In the genomic region with DNA sequence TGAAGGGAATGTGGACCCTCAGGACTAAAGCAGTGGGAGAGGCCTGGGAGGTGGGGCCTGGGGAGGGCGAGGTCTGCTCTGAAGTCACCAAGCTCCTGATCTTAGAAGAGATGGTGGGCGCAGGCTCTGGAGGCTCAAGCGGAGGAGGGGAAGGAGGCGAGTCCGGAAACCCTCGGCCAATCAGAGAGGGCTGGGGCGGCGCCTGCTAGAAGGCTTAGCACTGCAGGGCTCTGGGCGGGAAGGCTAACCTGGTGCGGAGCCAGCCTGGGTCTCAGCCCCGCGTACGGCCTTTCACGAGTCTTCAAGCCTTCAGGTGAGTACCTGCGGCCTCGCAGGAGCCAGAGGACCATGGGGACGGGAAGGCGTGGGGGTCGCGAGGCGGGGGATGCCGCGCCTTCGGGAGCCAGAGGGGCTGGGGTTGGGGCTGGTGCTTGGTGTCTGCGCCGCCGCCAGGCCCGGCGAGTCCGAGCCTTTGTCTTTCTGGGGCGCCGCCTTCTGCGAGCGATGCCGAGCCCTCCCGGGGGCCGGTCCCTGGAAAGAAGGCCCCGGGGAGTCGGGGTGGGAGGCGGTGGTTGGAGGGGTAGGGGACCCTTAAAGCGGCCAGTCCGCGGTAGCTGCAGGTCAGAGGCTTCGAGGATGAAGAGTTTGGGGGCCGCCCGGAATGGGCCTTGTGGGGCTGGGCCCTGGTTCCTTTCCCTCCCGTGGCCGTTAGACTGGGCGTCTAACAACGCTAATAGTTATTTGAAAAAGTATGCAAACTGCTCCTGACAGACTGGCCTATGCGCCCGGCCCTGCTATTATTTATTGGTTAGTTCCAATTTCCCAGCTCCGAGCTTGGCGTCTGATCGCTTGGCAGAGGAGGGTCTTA, we compare ENCODE assay signal across 9 cellular contexts. TPM values are rescaled to one million over a fixed set of nuclear protein-coding genes. Genes with fewer than 3 reads are reported as not detected.
DNase-seq lines count a peak whose midpoint lies in the region; ATAC-seq and TF ChIP-seq lines count a peak whose summit lies in the region.
"Not testable (repeated sequence)": the region's sequence is repeated elsewhere in the genome, so short reads cannot be mapped to it uniquely, and the experiment has no call there.
"Had no signal": no experiment of that assay in that cellular context is flagged by ENCODE, and none has a peak within 500 bp of the region (broad histone marks: within the 10 kb centered on the region; RNA-seq: fewer than 3 reads in every experiment).

Gene TMSB15B, plus strand, starts transcription at position 217 of the 868 bp plus-strand sequence.

- H3K27me3 ChIP-seq in SK-N-SH (ENCODE audit: insufficient read depth); right lobe of liver: not testable (repeated sequence)

- not testable (repeated sequence) for TF ChIP-seq POLR2A in right lobe of liver (IDR thresholded peaks at IDR 0.05)

- not testable (repeated sequence) for H3K36me3 Mint-ChIP-seq in effector memory CD8-positive, alpha-beta T cell (ENCODE audit: insufficient read depth)

- not testable (repeated sequence) for H3K9ac ChIP-seq in SK-N-SH

- no CpG with 5 or more reads among the region's 55 CpGs for WGBS in SK-N-SH (ENCODE audit: low lambda C conversion rate)
- no CpG with 5 or more reads among the region's 55 CpGs for WGBS in right lobe of liver (ENCODE audit: insufficient coverage, low coverage, low lambda C conversion rate, missing lambda C conversion rate)

- H3K4me3 ChIP-seq in SK-N-SH (ENCODE audit: low read depth in 2 of 2, low read length in 1 of 2); right lobe of liver: not testable (repeated sequence)

- not testable (repeated sequence) for H4K20me1 ChIP-seq in SK-N-SH (ENCODE audit: insufficient read depth)

- H3K79me2 ChIP-seq in SK-N-SH (ENCODE audit: insufficient read depth): not testable (repeated sequence)

- CTCF ChIA-PET in SK-N-SH (lab: Yijun Ruan, JAX): not testable (repeated sequence)

- not testable (repeated sequence) for TF ChIP-seq CTCF in SK-N-SH (IDR thresholded peaks at IDR 0.05); right lobe of liver (IDR thresholded peaks at IDR 0.05)

- H3F3A ChIP-seq in SK-N-SH (replicated peaks; ENCODE audit: insufficient read depth): not testable (repeated sequence)

- not testable (repeated sequence) for DNase-seq in SK-N-SH; effector memory CD8-positive, alpha-beta T cell; right lobe of liver; stimulated activated naive CD8-positive, alpha-beta T cell treated with anti-CD3 and anti-CD28 coated beads, Interleukin-15, amount 100 ng/mL, for 72 hours

- not testable (repeated sequence) for H3K4me3 Mint-ChIP-seq in effector memory CD8-positive, alpha-beta T cell; stimulated activated naive CD8-positive, alpha-beta T cell treated with anti-CD3 and anti-CD28 coated beads, Interleukin-15, amount 100 ng/mL, for 72 hours

- not testable (repeated sequence) for H3K27me3 Mint-ChIP-seq in effector memory CD8-positive, alpha-beta T cell; stimulated activated naive CD8-positive, alpha-beta T cell treated with anti-CD3 and anti-CD28 coated beads, Interleukin-15, amount 100 ng/mL, for 72 hours

- not testable (repeated sequence) for H3K9me3 ChIP-seq in SK-N-SH, right lobe of liver

- not testable (repeated sequence) for H3K27ac ChIP-seq in SK-N-SH (ENCODE audit: low read depth in 2 of 2, low read length in 1 of 2); right lobe of liver

- intact Hi-C loops in right lobe of liver (cut with DNase I): not testable (repeated sequence)

- not testable (repeated sequence) for H3K27ac Mint-ChIP-seq in effector memory CD8-positive, alpha-beta T cell; stimulated activated naive CD8-positive, alpha-beta T cell treated with anti-CD3 and anti-CD28 coated beads, Interleukin-15, amount 100 ng/mL, for 72 hours

- TF ChIP-seq RAD21 in SK-N-SH (IDR thresholded peaks at IDR 0.05; ENCODE audit: low read length): not testable (repeated sequence)

- H3K4me2 ChIP-seq in SK-N-SH: not testable (repeated sequence)

- TF ChIP-seq EP300 in SK-N-SH (IDR thresholded peaks at IDR 0.05; ENCODE audit: borderline replicate concordance in 1 of 2, low read depth in 1 of 2, low read length in 1 of 2): not testable (repeated sequence)

- H3K36me3 ChIP-seq in SK-N-SH (replicated peaks in 1 of 2; ENCODE audit: control insufficient read depth in 1 of 2, insufficient read depth in 2 of 2, low read length in 1 of 2); right lobe of liver: not testable (repeated sequence)

- not testable (repeated sequence) for H2AFZ ChIP-seq in SK-N-SH (ENCODE audit: low read depth)

- not testable (repeated sequence) for H3K4me1 Mint-ChIP-seq in effector memory CD8-positive, alpha-beta T cell (ENCODE audit: low read depth in 2 of 2); stimulated activated naive CD8-positive, alpha-beta T cell treated with anti-CD3 and anti-CD28 coated beads, Interleukin-15, amount 100 ng/mL, for 72 hours

- not testable (repeated sequence) for H3K4me1 ChIP-seq in SK-N-SH (ENCODE audit: control insufficient read depth in 1 of 2, insufficient read depth in 2 of 2, low read depth in 1 of 2, low read length in 1 of 2); right lobe of liver

- H3K9me2 ChIP-seq in SK-N-SH: not testable (repeated sequence)

- POLR2A ChIA-PET in SK-N-SH (lab: Yijun Ruan, JAX): not testable (repeated sequence)

- ATAC-seq in GM18519 (IDR thresholded peaks at IDR 0.05; ENCODE audit: low FRiP score, unreplicated experiment) (peak; percentile 98), GM21390 (IDR thresholded peaks at IDR 0.05; ENCODE audit: unreplicated experiment) (peak; percentile 99), HG02798 (IDR thresholded peaks at IDR 0.05; ENCODE audit: poor library complexity, unreplicated experiment) (peak; percentile 92), HG03342 (IDR thresholded peaks at IDR 0.05; ENCODE audit: unreplicated experiment) (peak; percentile 99), right lobe of liver (peak; percentile 50 to 69 (median 60))
- ATAC-seq in effector memory CD8-positive, alpha-beta T cell (replicated peaks): peak; percentile 97
- peak; percentile 99 for ATAC-seq in stimulated activated naive CD8-positive, alpha-beta T cell treated with anti-CD3 and anti-CD28 coated beads, Interleukin-15, amount 100 ng/mL, for 72 hours

- not testable (repeated sequence) for H3K9me3 Mint-ChIP-seq in effector memory CD8-positive, alpha-beta T cell; stimulated activated naive CD8-positive, alpha-beta T cell treated with anti-CD3 and anti-CD28 coated beads, Interleukin-15, amount 100 ng/mL, for 72 hours

RNA-seq across cellular contexts. Expression of gene TMSB15B, which starts in this region (rescaled TPM):
- polyA plus RNA-seq in SK-N-SH (2012; rRNA removed): 13.1 and 15.2 TPM in 2 replicates
- 18.2 and 22.3 TPM in 2 replicates for polyA plus RNA-seq in SK-N-SH (2012; cell fraction: cytosol; rRNA removed)
- polyA plus RNA-seq in SK-N-SH (2012; cell fraction: nucleus; rRNA removed): 14.1 and 23.3 TPM in 2 replicates
- total RNA-seq in right lobe of liver: under 1 TPM in 2 of 6 experiments, not detected in 4; 0.24 to 0.42 TPM
- total RNA-seq: PC-9 had no signal

Comparison
In these comparisons a context has a peak if more than half of its experiments do, and no peak if none do; other contexts are left out.
1. Peak in ATAC-seq in right lobe of liver; RNA of the gene not detected or under 1 TPM.